ENCODE assay signal across 8 cellular contexts in genomic region chr5:116947691-116948528, GRCh38.
DNase-seq lines count a peak whose midpoint lies in the region; ATAC-seq and TF ChIP-seq lines count a peak whose summit lies in the region.

No MANE protein-coding gene starts in this region.

- peak; percentile 97 for TF ChIP-seq CTCF in BE2C (IDR thresholded peaks at IDR 0.05; ENCODE audit: low read depth, low read length)
- peak in 55 of 56 donors; percentile 19 to 74 (median 56) for TF ChIP-seq CTCF in dorsolateral prefrontal cortex (IDR thresholded peaks at IDR 0.05 in 54 of 56, conservative IDR thresholded peaks at IDR 0.05 in 2 of 56; ENCODE audit: low read depth in 1 of 56, partially characterized antibody in 56 of 56)

- intact Hi-C loops in dorsolateral prefrontal cortex (cut with DNase I) = loop anchor here (2.0 to 5.0 kb wide), 2 partner anchors 371 kb away; no protein-coding TSS in a partner anchor

- peak; percentile 100 for ATAC-seq in GM18907 (IDR thresholded peaks at IDR 0.05; ENCODE audit: unreplicated experiment)
- peak; percentile 100 for ATAC-seq in HG03064 (IDR thresholded peaks at IDR 0.05; ENCODE audit: low read depth, unreplicated experiment)
- ATAC-seq in stimulated activated naive CD8-positive, alpha-beta T cell treated with anti-CD3 and anti-CD28 coated beads, Interleukin-15, Interleukin-2, amounts not matched to agents 100 U/mL and 50 U/mL, for 24 hours = peak; percentile 79

- no peaks in the 10 kb centered on the region for H3K36me3 ChIP-seq in BE2C

- no peak overlapping the region for H3K27ac ChIP-seq in dorsolateral prefrontal cortex

- DNase-seq in BE2C = peak; percentile 82
- peak; percentile 39 for DNase-seq in NCI-H2171 (lab: John Stamatoyannopoulos, UW)
- DNase-seq in activated CD4-positive, alpha-beta T cell treated with anti-CD3 and anti-CD28 coated beads for 24 hours (ENCODE audit: low read depth in 2 of 2) = peak; percentile 20 to 50
- peak in 7 of 10 donors; percentile 5 to 51 (median 34) for DNase-seq in dorsolateral prefrontal cortex
- DNase-seq in midbrain (lab: John Stamatoyannopoulos, UW) = peak; percentile 44
- peak; percentile 69 for DNase-seq in stimulated activated naive CD8-positive, alpha-beta T cell treated with anti-CD3 and anti-CD28 coated beads, Interleukin-15, Interleukin-2, amounts not matched to agents 100 U/mL and 50 U/mL, for 24 hours

- no peaks in the 10 kb centered on the region; the same call in 1 of the 2 replicates for H3K9me3 ChIP-seq in BE2C

- H3K4me1 ChIP-seq in BE2C = no peaks in the 10 kb centered on the region; the same call in none of the 2 replicates

- H3K4me3 ChIP-seq in BE2C (ENCODE audit: low read depth, low read length) (no peak overlapping the region), dorsolateral prefrontal cortex (no peak overlapping the region)

- H3K27me3 ChIP-seq in BE2C (no peaks in the 10 kb centered on the region), dorsolateral prefrontal cortex (no peaks in the 10 kb centered on the region)
